Comparison of ENCODE assay signal across 15 cellular contexts in the genomic region with DNA sequence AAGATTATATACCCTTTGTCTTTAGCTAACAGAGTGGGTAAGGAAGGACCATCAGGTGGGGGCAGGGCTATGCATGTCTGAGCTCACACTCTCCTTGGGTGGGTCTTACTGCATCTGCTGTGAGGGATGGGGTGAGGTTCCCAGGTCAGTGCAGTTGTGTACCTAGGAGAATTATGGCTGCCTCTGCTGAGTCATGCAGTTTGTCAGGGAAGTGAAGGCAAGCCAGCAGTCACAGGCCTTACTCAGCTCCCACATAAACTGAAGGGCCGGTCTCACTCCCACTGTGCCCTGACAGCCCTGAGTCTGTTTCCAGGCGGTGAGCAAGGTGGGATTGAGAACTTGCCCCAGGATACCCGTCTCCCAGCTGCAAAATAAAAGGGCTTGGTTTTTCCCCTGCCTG.
DNase-seq lines count a peak whose midpoint lies in the region; ATAC-seq and TF ChIP-seq lines count a peak whose summit lies in the region.
"Had no signal": no experiment of that assay in that cellular context is flagged by ENCODE, and none has a peak within 500 bp of the region (broad histone marks: within the 10 kb centered on the region; RNA-seq: fewer than 3 reads in every experiment).

No MANE protein-coding gene starts in this region.

- no peak overlapping the region for H3K18ac ChIP-seq in neuronal stem cell (ENCODE audit: low read length)

- no peak for TF ChIP-seq POLR2A in esophagus muscularis mucosa (IDR thresholded peaks at IDR 0.05; ENCODE audit: low read depth)

- no peak overlapping the region for H4K8ac ChIP-seq in neuronal stem cell (ENCODE audit: low read depth, low read length)

- TF ChIP-seq EP300 in esophagus muscularis mucosa (IDR thresholded peaks at IDR 0.05), result no peak

- no peak overlapping the region for H2AK5ac ChIP-seq in neuronal stem cell (ENCODE audit: low read depth, low read length)

- no peak overlapping the region for H2BK120ac ChIP-seq in neuronal stem cell (ENCODE audit: low read depth, low read length)

- TF ChIP-seq CTCF in RWPE1 (conservative IDR thresholded peaks at IDR 0.05; ENCODE audit: low read depth) (no peak), esophagus muscularis mucosa (IDR thresholded peaks at IDR 0.05) (no peak)

- H3K14ac ChIP-seq in neuronal stem cell (ENCODE audit: low read length), result no peak overlapping the region

- H3K4me3 ChIP-seq in neuronal stem cell (ENCODE audit: low read length in 2 of 2) (no peak overlapping the region), esophagus muscularis mucosa (no peak overlapping the region)

- no peak overlapping the region for H4K91ac ChIP-seq in neuronal stem cell (ENCODE audit: low read depth, low read length, poor library complexity)

- no peak overlapping the region for H2BK12ac ChIP-seq in neuronal stem cell (ENCODE audit: low read length)

- WGBS in neuronal stem cell (ENCODE audit: extremely low coverage in 2 of 2, insufficient read length in 2 of 2, insufficient replicate concordance in 1 of 2), 2 donors, result no CpG with 5 or more reads among the region's 3 CpGs
- 73% methylated on average over 2 of the region's 3 CpGs for WGBS in esophagus muscularis mucosa

- H3K9ac ChIP-seq in neuronal stem cell (ENCODE audit: low read depth, low read length, poor library complexity), result no peak overlapping the region

- POLR2A ChIA-PET in RWPE1 (lab: Yijun Ruan, JAX; ENCODE audit: low non-redundant PET), result no interaction called here

- H3K36me3 ChIP-seq in neuronal stem cell (replicated peaks in 1 of 2; ENCODE audit: control insufficient read depth in 2 of 2, insufficient read depth in 2 of 2, low read length in 2 of 2) (no peaks in the 10 kb centered on the region), esophagus muscularis mucosa (no peaks in the 10 kb centered on the region)

- H3K79me1 ChIP-seq in neuronal stem cell (ENCODE audit: low read depth, low read length), result no peaks in the 10 kb centered on the region

- intact Hi-C loops in esophagus muscularis mucosa (cut with DNase I), result no loop called here

- peaks cover 0 to 1% of the 10 kb centered on the region in 2 donors for H3K4me1 ChIP-seq in neuronal stem cell (ENCODE audit: control insufficient read depth in 2 of 2, insufficient read depth in 1 of 2, low read depth in 1 of 2, low read length in 2 of 2)
- no peaks in the 10 kb centered on the region for H3K4me1 ChIP-seq in esophagus muscularis mucosa

- peak overlapping the region; percentile 11 for H2AFZ ChIP-seq in neuronal stem cell (ENCODE audit: low read length)

- ATAC-seq in esophagus mucosa, result peak; percentile 55

- CTCF ChIA-PET in RWPE1 (lab: Yijun Ruan, JAX), result interaction anchor here (0.6 kb wide), 1 partner anchor 810 kb away, joined by 3 read pairs; no protein-coding TSS in a partner anchor

- no peak overlapping the region for H3K4me2 ChIP-seq in neuronal stem cell (ENCODE audit: insufficient read depth, low read length, poor library complexity, severe bottlenecking)

- H2BK5ac ChIP-seq in neuronal stem cell (ENCODE audit: low read length), result no peak overlapping the region

- H3K27me3 ChIP-seq in neuronal stem cell (ENCODE audit: control insufficient read depth in 3 of 3, insufficient read depth in 3 of 3, low read depth in 1 of 3, low read length in 3 of 3) (no peaks in the 10 kb centered on the region), esophagus muscularis mucosa (no peaks in the 10 kb centered on the region)

- no peaks in the 10 kb centered on the region for H3K9me3 ChIP-seq in neuronal stem cell (replicated peaks in 1 of 2; ENCODE audit: control insufficient read depth in 2 of 2, insufficient read depth in 1 of 2, low read depth in 1 of 2, low read length in 2 of 2)
- H3K9me3 ChIP-seq in esophagus muscularis mucosa, result no peaks in the 10 kb centered on the region

- H2BK15ac ChIP-seq in neuronal stem cell (ENCODE audit: low read length), result no peak overlapping the region

- H3K27ac ChIP-seq in RWPE1 (peak overlapping the region; percentile 1; the same call in 1 of the 2 replicates), neuronal stem cell (replicated peaks; ENCODE audit: low read length) (no peak overlapping the region), esophagus muscularis mucosa (replicated peaks in 1 of 4) (no peak overlapping the region)

- H3K4ac ChIP-seq in neuronal stem cell (ENCODE audit: low read length), result no peak overlapping the region

- no peak overlapping the region for H3K23ac ChIP-seq in neuronal stem cell (ENCODE audit: low read depth, low read length, poor library complexity)

- DNase-seq in HCEC 1CT (peak; percentile 25), RWPE1 (ENCODE audit: low spot score) (no peak), neuronal stem cell (ENCODE audit: low spot score) (no peak), esophagus muscularis mucosa (ENCODE audit: extremely low spot score) (no peak), NCI-H1417 (lab: John Stamatoyannopoulos, UW) (no peak)
- no peak for DNase-seq in stimulated activated CD4-positive, alpha-beta T cell treated with anti-CD3 and anti-CD28 coated beads, Interleukin-12 subunit alpha, Interleukin-12 subunit beta, amount 100 ng/mL, for 4 hours
- no peak for DNase-seq in stimulated activated CD4-positive, alpha-beta T cell treated with anti-CD3 and anti-CD28 coated beads, Interleukin-4, amount 100 ng/mL, for 1 hour
- DNase-seq: C1 segment of cervical spinal cord, DND-41, GF-D8, GOT3, NCI-H1436, NCI-H2081, NCI-H748 treated with DMSO at 0.1 percent for 48 hours had no signal
